Comparison of ENCODE assay signal across 8 cellular contexts in genomic region chr2:28895189-28895893, GRCh38. TPM values are rescaled to one million over a fixed set of nuclear protein-coding genes. Genes with fewer than 3 reads are reported as not detected.
DNase-seq lines count a peak whose midpoint lies in the region; ATAC-seq and TF ChIP-seq lines count a peak whose summit lies in the region.

No MANE protein-coding gene starts in this region.

- intact Hi-C loops in activated naive CD4-positive, alpha-beta T cell treated with anti-CD3 and anti-CD28 coated beads for 36 hours (cut with micrococcal nuclease), result loop anchor here (2.0 to 5.0 kb wide), 4 partner anchors 75 to 1251 kb away; partner anchors contain the start of gene YPEL5
- intact Hi-C loops in vagina (cut with DNase I), result no loop called here

- no peaks in the 10 kb centered on the region for H3K9me3 Mint-ChIP-seq in activated naive CD4-positive, alpha-beta T cell treated with anti-CD3 and anti-CD28 coated beads for 36 hours
- H3K9me3 Mint-ChIP-seq in glutamatergic neuron (ENCODE audit: unreplicated experiment) (peaks cover 3% of the 10 kb centered on the region), osteocyte (ENCODE audit: unreplicated experiment) (no peaks in the 10 kb centered on the region)

- ATAC-seq in GM18519 (IDR thresholded peaks at IDR 0.05; ENCODE audit: low FRiP score, unreplicated experiment), result peak; percentile 11
- ATAC-seq in HG02981 (IDR thresholded peaks at IDR 0.05; ENCODE audit: unreplicated experiment), result peak; percentile 17

- TF ChIP-seq POLR2A in vagina (IDR thresholded peaks at IDR 0.05), result no peak

- no peaks in the 10 kb centered on the region for H3K36me3 ChIP-seq in vagina

- H3K4me3 Mint-ChIP-seq in activated naive CD4-positive, alpha-beta T cell treated with anti-CD3 and anti-CD28 coated beads for 36 hours, result peak overlapping the region; percentile 100
- H3K4me3 Mint-ChIP-seq in glutamatergic neuron (ENCODE audit: unreplicated experiment) (peak overlapping the region; percentile 99), osteocyte (ENCODE audit: unreplicated experiment) (peak overlapping the region; percentile 92)

- H3K27ac Mint-ChIP-seq in activated naive CD4-positive, alpha-beta T cell treated with anti-CD3 and anti-CD28 coated beads for 36 hours, result peak overlapping the region; percentile 97
- H3K27ac Mint-ChIP-seq in glutamatergic neuron (ENCODE audit: unreplicated experiment) (peak overlapping the region; percentile 96), osteocyte (ENCODE audit: unreplicated experiment) (peak overlapping the region; percentile 85)

- H3K4me3 ChIP-seq in vagina, result peak overlapping the region; percentile 61 to 66

- peaks cover 12% of the 10 kb centered on the region for H3K36me3 Mint-ChIP-seq in activated naive CD4-positive, alpha-beta T cell treated with anti-CD3 and anti-CD28 coated beads for 36 hours (ENCODE audit: low read depth)
- H3K36me3 Mint-ChIP-seq in glutamatergic neuron (ENCODE audit: unreplicated experiment) (no peaks in the 10 kb centered on the region), osteocyte (ENCODE audit: unreplicated experiment) (no peaks in the 10 kb centered on the region)

- H3K27ac ChIP-seq in vagina, result peak overlapping the region; percentile 21

- peaks cover 41% of the 10 kb centered on the region for H3K4me1 Mint-ChIP-seq in activated naive CD4-positive, alpha-beta T cell treated with anti-CD3 and anti-CD28 coated beads for 36 hours (ENCODE audit: low read depth)
- H3K4me1 Mint-ChIP-seq in glutamatergic neuron (ENCODE audit: low read depth, unreplicated experiment), result peaks cover 11% of the 10 kb centered on the region
- peaks cover 37% of the 10 kb centered on the region for H3K4me1 Mint-ChIP-seq in osteocyte (ENCODE audit: unreplicated experiment)

- peak; percentile 42 for DNase-seq in activated naive CD4-positive, alpha-beta T cell treated with anti-CD3 and anti-CD28 coated beads for 36 hours
- DNase-seq in glutamatergic neuron (peak; percentile 69), osteocyte (ENCODE audit: extremely low spot score, unreplicated experiment) (no peak), vagina (ENCODE audit: extremely low spot score in 2 of 2) (peak in 1 of 2 donors; percentile 87), NCI-H187 (lab: John Stamatoyannopoulos, UW) (no peak)

- H3K4me1 ChIP-seq in vagina, result peaks cover 38% of the 10 kb centered on the region

- no peaks in the 10 kb centered on the region for H3K27me3 ChIP-seq in vagina

- no peaks in the 10 kb centered on the region for H3K27me3 Mint-ChIP-seq in activated naive CD4-positive, alpha-beta T cell treated with anti-CD3 and anti-CD28 coated beads for 36 hours (ENCODE audit: low read depth)
- H3K27me3 Mint-ChIP-seq in glutamatergic neuron (ENCODE audit: unreplicated experiment) (peaks cover 6% of the 10 kb centered on the region), osteocyte (ENCODE audit: unreplicated experiment) (no peaks in the 10 kb centered on the region)

- CTCF ChIA-PET in activated naive CD4-positive, alpha-beta T cell treated with anti-CD3 and anti-CD28 coated beads for 36 hours (lab: Charles Lee), result interaction anchor here (0.6 to 1.7 kb wide), 6 partner anchors 115 to 329 kb away, joined by 3 to 4 read pairs (median 3); no protein-coding TSS in a partner anchor

- no peak for TF ChIP-seq CTCF in glutamatergic neuron (IDR thresholded peaks at IDR 0.05; ENCODE audit: partially characterized antibody, unreplicated experiment)
- TF ChIP-seq CTCF in osteocyte (IDR thresholded peaks at IDR 0.05), result no peak
- no peak for TF ChIP-seq CTCF in vagina (IDR thresholded peaks at IDR 0.05)

- no peaks in the 10 kb centered on the region for H3K9me3 ChIP-seq in vagina

TF ChIP-seq in PFSK-1, 5 proteins besides CTCF, POLR2A, EP300 and RAD21:
- TF ChIP-seq POLR2AphosphoS5 (IDR thresholded peaks at IDR 0.05; ENCODE audit: low read depth, low read length), result peak; percentile 25
- 0 out of 4 replicates have a peak, but pooled peaks of 1 of the 2 experiments have one; percentile 13 for TF ChIP-seq REST (IDR thresholded peaks at IDR 0.05; ENCODE audit: insufficient read depth in 1 of 2, low read depth in 2 of 2, low read length in 2 of 2)
- TF ChIP-seq TAF1 (IDR thresholded peaks at IDR 0.05; ENCODE audit: borderline replicate concordance, insufficient read depth, low read length), result peak; percentile 7; the same call in 1 of the 2 replicates
- no peak for TF ChIP-seq FOXP2 (optimal IDR thresholded peaks at IDR 0.05; ENCODE audit: borderline replicate concordance, extremely low read depth, extremely low read length, insufficient read depth)
- peak; percentile 70; the same call in 1 of the 2 replicates for TF ChIP-seq SIN3A (IDR thresholded peaks at IDR 0.05; ENCODE audit: borderline replicate concordance, insufficient read depth, low read length)

RNA-seq across cellular contexts. Expression of gene WDR43, which starts 0.9 kb away (rescaled TPM):
- polyA plus RNA-seq in PFSK-1 (2012; ENCODE audit: insufficient read length, low read depth), result 38.0 TPM
- total RNA-seq in activated naive CD4-positive, alpha-beta T cell treated with anti-CD3 and anti-CD28 coated beads for 36 hours, result 10 to 100 TPM; 76.5 to 78.7 TPM
- total RNA-seq in glutamatergic neuron (ENCODE audit: unreplicated experiment) (32.5 TPM), osteocyte (39.8 and 42.4 TPM in 2 replicates), vagina (56.7 TPM)

RNA-seq across cellular contexts. Expression of gene TRMT61B, which starts 25.2 kb away (rescaled TPM):
- 9.5 TPM for polyA plus RNA-seq in PFSK-1 (2012; ENCODE audit: insufficient read length, low read depth)
- 10 to 100 TPM; 13.6 to 15.5 TPM for total RNA-seq in activated naive CD4-positive, alpha-beta T cell treated with anti-CD3 and anti-CD28 coated beads for 36 hours
- 17.5 TPM for total RNA-seq in glutamatergic neuron (ENCODE audit: unreplicated experiment)
- total RNA-seq in osteocyte, result 12.7 TPM in 2 replicates
- 15.0 TPM for total RNA-seq in vagina

Comparison
In these comparisons a context has a peak if more than half of its experiments do, and no peak if none do; other contexts are left out.
1. DNase-seq: peak in activated naive CD4-positive, alpha-beta T cell treated with anti-CD3 and anti-CD28 coated beads for 36 hours (single experiment) and glutamatergic neuron (single experiment); none in osteocyte (single experiment) and NCI-H187 (0 of 2).
2. Peak in every context shown above with its lines, with median percentiles within 50 percentile points of each other: H3K27ac Mint-ChIP-seq and H3K4me3 Mint-ChIP-seq.